Comparison of ENCODE assay signal across 10 cellular contexts in the genomic region with DNA sequence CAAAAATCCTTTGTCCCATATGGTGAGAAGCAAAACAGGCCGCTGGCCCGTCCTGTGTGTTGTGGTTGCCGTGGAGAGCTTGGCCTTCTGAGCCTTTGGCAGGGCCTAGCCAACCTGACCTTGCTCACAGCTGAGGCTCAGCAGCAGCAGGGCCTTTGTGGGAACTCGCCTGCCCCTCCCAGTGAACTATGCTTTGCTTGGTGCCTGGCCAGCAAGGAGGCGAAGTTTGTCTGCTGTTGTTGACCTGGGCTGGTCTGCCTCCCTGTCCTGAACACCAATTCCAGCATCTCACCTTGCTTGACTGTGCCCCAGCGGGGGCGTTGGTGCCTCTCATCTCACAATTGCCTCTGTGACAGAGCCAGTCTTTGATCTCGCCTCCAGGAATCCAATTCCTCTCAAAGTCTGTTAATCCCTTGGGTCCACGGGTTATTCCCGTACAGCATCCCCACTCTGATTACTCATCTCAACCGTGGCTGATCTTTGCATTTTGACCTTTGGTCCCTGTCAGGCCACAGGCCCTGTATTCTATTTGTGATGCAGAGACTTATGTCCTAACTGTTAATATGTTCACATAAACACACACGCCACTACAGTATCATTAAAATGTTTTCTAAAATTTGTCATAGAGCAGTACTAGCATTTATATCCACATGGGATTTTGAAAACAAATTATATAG.
A peak's percentile ranks its signal among the peaks of the same experiment; 100 is the strongest.
DNase-seq lines count a peak whose midpoint lies in the region; ATAC-seq and TF ChIP-seq lines count a peak whose summit lies in the region.
"Had no signal": no experiment of that assay in that cellular context is flagged by ENCODE, and none has a peak within 500 bp of the region (broad histone marks: within the 10 kb centered on the region; RNA-seq: fewer than 3 reads in every experiment).

No MANE protein-coding gene starts in this region.

- peak overlapping the region; percentile 62 to 83 (median 73) for H3K27ac Mint-ChIP-seq in nephron
- no peak overlapping the region for H3K27ac Mint-ChIP-seq in effector memory CD8-positive, alpha-beta T cell
- H3K27ac Mint-ChIP-seq: memory B cell had no signal

- no peak for TF ChIP-seq CTCF in nephron (IDR thresholded peaks at IDR 0.05; ENCODE audit: unreplicated experiment in 3 of 3)

- H3K4me1 Mint-ChIP-seq in nephron, result peaks cover 43% of the 10 kb centered on the region
- H3K4me1 Mint-ChIP-seq in effector memory CD8-positive, alpha-beta T cell (ENCODE audit: low read depth in 2 of 2), result no peaks in the 10 kb centered on the region

- DNase-seq in Ammon's horn (ENCODE audit: low spot score) (peak; percentile 58), NCI-H446 (lab: John Stamatoyannopoulos, UW) (peak; percentile 12 to 53), fibroblast of peridontal ligament (ENCODE audit: extremely low read depth) (peak; percentile 69), NCI-H1436 treated with DMSO at 0.1 percent for 48 hours (lab: John Stamatoyannopoulos, UW) (no peak), SW 1271 (lab: John Stamatoyannopoulos, UW) (no peak)
- DNase-seq in effector memory CD8-positive, alpha-beta T cell, result no peak
- DNase-seq: activated T-cell treated with anti-CD3 and anti-CD28 coated beads, Interleukin-2, amount 50 U/mL, for 1 hour had no signal

- H3K27me3 Mint-ChIP-seq in nephron (ENCODE audit: low read depth), result no peaks in the 10 kb centered on the region
- peaks cover 9 to 18% of the 10 kb centered on the region in 2 donors for H3K27me3 Mint-ChIP-seq in effector memory CD8-positive, alpha-beta T cell

- H3K4me3 Mint-ChIP-seq in nephron, result no peak overlapping the region
- H3K4me3 Mint-ChIP-seq in effector memory CD8-positive, alpha-beta T cell, result no peak overlapping the region
- H3K4me3 Mint-ChIP-seq: memory B cell had no signal

- no peak for ATAC-seq in HG03135 (IDR thresholded peaks at IDR 0.05; ENCODE audit: unreplicated experiment)
- no peak for ATAC-seq in effector memory CD8-positive, alpha-beta T cell (replicated peaks)

- peaks cover 2% of the 10 kb centered on the region for H3K9me3 Mint-ChIP-seq in nephron
- no peaks in the 10 kb centered on the region for H3K9me3 Mint-ChIP-seq in effector memory CD8-positive, alpha-beta T cell

- no peaks in the 10 kb centered on the region for H3K36me3 Mint-ChIP-seq in nephron (ENCODE audit: low read depth)
- no peaks in the 10 kb centered on the region for H3K36me3 Mint-ChIP-seq in effector memory CD8-positive, alpha-beta T cell (ENCODE audit: insufficient read depth)
- H3K36me3 Mint-ChIP-seq: memory B cell had no signal

Comparison
In these comparisons a context has a peak if more than half of its experiments do, and no peak if none do; other contexts are left out.
1. DNase-seq: peak in Ammon's horn (single experiment), NCI-H446 (2 of 2) and fibroblast of peridontal ligament (single experiment); none in NCI-H1436 treated with DMSO at 0.1 percent for 48 hours (single experiment), effector memory CD8-positive, alpha-beta T cell (0 of 3) and SW 1271 (0 of 2).
2. H3K27ac Mint-ChIP-seq: peak in nephron (3 of 3); none in effector memory CD8-positive, alpha-beta T cell (0 of 2).